1 cellular context compared by ENCODE assay signal in the genomic region with DNA sequence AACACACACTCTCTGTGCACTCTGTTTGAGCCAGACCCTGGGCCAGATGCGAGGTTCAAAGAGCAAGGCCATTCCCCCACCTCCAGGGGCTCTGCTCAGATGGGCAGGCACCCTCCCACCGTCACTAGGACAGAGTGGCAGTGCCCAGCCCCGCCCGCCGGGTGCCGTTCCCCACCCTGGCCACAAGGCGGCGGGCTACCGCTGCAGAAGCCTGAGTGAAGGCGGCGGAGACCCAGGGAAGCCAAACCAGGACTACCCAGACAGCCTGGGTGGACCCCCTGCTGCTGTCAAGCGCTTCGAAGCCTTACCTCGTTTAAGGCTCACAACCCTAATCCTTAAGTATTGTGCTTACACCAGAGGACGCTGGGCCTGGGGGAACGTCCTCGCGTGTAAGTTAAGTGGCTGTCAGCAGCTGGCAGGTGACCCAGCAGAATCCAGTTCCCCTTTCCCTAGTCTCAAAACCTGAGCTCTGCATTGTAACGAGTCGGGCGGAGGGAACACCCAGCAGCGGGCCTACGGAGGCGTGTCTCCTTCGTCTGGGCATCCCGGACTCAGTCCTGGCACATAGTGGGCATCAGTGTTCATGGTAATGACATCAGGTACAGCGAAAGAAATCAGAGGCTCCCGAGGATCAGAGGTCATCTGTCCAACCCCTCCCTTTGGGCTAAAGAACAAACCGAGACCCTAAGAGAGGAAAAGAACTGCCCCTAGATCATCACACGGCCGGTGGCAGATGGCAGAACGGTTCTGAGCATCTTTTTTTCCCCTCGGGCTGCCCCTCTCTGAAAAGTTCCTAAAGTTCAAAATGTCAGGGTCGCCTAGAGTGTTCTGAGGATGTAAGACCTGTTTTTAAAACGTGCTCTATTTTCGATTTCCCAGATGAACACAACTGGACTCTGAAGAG.
TF ChIP-seq lines count a peak whose summit lies in the region.

No MANE protein-coding gene starts in this region.

TF ChIP-seq in HepG2, 621 proteins besides CTCF, POLR2A, EP300 and RAD21 (continued from another document and continues in another):
- TF ChIP-seq, protein P1, sequence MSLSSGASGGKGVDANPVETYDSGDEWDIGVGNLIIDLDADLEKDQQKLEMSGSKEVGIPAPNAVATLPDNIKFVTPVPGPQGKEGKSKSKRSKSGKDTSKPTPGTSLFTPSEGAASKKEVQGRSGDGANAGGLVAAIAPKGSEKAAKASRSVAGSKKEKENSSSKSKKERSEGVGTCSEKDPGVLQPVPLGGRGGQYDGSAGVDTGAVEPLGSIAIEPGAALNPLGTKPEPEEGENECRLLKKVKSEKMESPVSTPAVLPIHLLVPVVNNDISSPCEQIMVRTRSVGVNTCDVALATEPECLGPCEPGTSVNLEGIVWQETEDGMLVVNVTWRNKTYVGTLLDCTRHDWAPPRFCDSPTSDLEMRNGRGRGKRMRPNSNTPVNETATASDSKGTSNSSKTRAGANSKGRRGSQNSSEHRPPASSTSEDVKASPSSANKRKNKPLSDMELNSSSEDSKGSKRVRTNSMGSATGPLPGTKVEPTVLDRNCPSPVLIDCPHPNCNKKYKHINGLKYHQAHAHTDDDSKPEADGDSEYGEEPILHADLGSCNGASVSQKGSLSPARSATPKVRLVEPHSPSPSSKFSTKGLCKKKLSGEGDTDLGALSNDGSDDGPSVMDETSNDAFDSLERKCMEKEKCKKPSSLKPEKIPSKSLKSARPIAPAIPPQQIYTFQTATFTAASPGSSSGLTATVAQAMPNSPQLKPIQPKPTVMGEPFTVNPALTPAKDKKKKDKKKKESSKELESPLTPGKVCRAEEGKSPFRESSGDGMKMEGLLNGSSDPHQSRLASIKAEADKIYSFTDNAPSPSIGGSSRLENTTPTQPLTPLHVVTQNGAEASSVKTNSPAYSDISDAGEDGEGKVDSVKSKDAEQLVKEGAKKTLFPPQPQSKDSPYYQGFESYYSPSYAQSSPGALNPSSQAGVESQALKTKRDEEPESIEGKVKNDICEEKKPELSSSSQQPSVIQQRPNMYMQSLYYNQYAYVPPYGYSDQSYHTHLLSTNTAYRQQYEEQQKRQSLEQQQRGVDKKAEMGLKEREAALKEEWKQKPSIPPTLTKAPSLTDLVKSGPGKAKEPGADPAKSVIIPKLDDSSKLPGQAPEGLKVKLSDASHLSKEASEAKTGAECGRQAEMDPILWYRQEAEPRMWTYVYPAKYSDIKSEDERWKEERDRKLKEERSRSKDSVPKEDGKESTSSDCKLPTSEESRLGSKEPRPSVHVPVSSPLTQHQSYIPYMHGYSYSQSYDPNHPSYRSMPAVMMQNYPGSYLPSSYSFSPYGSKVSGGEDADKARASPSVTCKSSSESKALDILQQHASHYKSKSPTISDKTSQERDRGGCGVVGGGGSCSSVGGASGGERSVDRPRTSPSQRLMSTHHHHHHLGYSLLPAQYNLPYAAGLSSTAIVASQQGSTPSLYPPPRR (CRISPR knock-in tag; IDR thresholded peaks at IDR 0.05; ENCODE audit: borderline replicate concordance) = no peak
- TF ChIP-seq, protein P2, sequence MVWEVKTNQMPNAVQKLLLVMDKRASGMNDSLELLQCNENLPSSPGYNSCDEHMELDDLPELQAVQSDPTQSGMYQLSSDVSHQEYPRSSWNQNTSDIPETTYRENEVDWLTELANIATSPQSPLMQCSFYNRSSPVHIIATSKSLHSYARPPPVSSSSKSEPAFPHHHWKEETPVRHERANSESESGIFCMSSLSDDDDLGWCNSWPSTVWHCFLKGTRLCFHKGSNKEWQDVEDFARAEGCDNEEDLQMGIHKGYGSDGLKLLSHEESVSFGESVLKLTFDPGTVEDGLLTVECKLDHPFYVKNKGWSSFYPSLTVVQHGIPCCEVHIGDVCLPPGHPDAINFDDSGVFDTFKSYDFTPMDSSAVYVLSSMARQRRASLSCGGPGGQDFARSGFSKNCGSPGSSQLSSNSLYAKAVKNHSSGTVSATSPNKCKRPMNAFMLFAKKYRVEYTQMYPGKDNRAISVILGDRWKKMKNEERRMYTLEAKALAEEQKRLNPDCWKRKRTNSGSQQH (CRISPR knock-in tag; IDR thresholded peaks at IDR 0.05; ENCODE audit: low read depth) = no peak
- no peak for TF ChIP-seq ZC3H4 (CRISPR knock-in tag; IDR thresholded peaks at IDR 0.05; ENCODE audit: borderline replicate concordance)
- no peak for TF ChIP-seq PAWR (CRISPR knock-in tag; IDR thresholded peaks at IDR 0.05; ENCODE audit: borderline replicate concordance)
- TF ChIP-seq SALL1 (CRISPR knock-in tag; IDR thresholded peaks at IDR 0.05) = peak; percentile 74
- no peak for TF ChIP-seq ZNF124 (CRISPR knock-in tag; IDR thresholded peaks at IDR 0.05)
- TF ChIP-seq ZNF850 (CRISPR knock-in tag; conservative IDR thresholded peaks at IDR 0.05) = no peak
- no peak for TF ChIP-seq MBNL3 (CRISPR knock-in tag; conservative IDR thresholded peaks at IDR 0.05)
- TF ChIP-seq NKX3-1 (CRISPR knock-in tag; IDR thresholded peaks at IDR 0.05) = no peak
- TF ChIP-seq JUN (CRISPR knock-in tag; IDR thresholded peaks at IDR 0.05) = no peak
- TF ChIP-seq ZNF143 (CRISPR knock-in tag; IDR thresholded peaks at IDR 0.05) = no peak
- TF ChIP-seq, protein P3, sequence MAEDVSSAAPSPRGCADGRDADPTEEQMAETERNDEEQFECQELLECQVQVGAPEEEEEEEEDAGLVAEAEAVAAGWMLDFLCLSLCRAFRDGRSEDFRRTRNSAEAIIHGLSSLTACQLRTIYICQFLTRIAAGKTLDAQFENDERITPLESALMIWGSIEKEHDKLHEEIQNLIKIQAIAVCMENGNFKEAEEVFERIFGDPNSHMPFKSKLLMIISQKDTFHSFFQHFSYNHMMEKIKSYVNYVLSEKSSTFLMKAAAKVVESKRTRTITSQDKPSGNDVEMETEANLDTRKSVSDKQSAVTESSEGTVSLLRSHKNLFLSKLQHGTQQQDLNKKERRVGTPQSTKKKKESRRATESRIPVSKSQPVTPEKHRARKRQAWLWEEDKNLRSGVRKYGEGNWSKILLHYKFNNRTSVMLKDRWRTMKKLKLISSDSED (CRISPR knock-in tag; IDR thresholded peaks at IDR 0.05) = no peak
- no peak for TF ChIP-seq HOXA7 (CRISPR knock-in tag; IDR thresholded peaks at IDR 0.05)
- TF ChIP-seq ZSCAN20 (CRISPR knock-in tag; IDR thresholded peaks at IDR 0.05; ENCODE audit: borderline replicate concordance) = no peak
- TF ChIP-seq, protein P4, sequence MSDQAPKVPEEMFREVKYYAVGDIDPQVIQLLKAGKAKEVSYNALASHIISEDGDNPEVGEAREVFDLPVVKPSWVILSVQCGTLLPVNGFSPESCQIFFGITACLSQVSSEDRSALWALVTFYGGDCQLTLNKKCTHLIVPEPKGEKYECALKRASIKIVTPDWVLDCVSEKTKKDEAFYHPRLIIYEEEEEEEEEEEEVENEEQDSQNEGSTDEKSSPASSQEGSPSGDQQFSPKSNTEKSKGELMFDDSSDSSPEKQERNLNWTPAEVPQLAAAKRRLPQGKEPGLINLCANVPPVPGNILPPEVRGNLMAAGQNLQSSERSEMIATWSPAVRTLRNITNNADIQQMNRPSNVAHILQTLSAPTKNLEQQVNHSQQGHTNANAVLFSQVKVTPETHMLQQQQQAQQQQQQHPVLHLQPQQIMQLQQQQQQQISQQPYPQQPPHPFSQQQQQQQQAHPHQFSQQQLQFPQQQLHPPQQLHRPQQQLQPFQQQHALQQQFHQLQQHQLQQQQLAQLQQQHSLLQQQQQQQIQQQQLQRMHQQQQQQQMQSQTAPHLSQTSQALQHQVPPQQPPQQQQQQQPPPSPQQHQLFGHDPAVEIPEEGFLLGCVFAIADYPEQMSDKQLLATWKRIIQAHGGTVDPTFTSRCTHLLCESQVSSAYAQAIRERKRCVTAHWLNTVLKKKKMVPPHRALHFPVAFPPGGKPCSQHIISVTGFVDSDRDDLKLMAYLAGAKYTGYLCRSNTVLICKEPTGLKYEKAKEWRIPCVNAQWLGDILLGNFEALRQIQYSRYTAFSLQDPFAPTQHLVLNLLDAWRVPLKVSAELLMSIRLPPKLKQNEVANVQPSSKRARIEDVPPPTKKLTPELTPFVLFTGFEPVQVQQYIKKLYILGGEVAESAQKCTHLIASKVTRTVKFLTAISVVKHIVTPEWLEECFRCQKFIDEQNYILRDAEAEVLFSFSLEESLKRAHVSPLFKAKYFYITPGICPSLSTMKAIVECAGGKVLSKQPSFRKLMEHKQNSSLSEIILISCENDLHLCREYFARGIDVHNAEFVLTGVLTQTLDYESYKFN (CRISPR knock-in tag; conservative IDR thresholded peaks at IDR 0.05) = peak; percentile 52; the same call in 1 of the 2 replicates
- TF ChIP-seq, protein P5, sequence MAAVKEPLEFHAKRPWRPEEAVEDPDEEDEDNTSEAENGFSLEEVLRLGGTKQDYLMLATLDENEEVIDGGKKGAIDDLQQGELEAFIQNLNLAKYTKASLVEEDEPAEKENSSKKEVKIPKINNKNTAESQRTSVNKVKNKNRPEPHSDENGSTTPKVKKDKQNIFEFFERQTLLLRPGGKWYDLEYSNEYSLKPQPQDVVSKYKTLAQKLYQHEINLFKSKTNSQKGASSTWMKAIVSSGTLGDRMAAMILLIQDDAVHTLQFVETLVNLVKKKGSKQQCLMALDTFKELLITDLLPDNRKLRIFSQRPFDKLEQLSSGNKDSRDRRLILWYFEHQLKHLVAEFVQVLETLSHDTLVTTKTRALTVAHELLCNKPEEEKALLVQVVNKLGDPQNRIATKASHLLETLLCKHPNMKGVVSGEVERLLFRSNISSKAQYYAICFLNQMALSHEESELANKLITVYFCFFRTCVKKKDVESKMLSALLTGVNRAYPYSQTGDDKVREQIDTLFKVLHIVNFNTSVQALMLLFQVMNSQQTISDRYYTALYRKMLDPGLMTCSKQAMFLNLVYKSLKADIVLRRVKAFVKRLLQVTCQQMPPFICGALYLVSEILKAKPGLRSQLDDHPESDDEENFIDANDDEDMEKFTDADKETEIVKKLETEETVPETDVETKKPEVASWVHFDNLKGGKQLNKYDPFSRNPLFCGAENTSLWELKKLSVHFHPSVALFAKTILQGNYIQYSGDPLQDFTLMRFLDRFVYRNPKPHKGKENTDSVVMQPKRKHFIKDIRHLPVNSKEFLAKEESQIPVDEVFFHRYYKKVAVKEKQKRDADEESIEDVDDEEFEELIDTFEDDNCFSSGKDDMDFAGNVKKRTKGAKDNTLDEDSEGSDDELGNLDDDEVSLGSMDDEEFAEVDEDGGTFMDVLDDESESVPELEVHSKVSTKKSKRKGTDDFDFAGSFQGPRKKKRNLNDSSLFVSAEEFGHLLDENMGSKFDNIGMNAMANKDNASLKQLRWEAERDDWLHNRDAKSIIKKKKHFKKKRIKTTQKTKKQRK (IDR thresholded peaks at IDR 0.05; ENCODE audit: low read length) = no peak
- peak; percentile 81 for TF ChIP-seq KDM5B (CRISPR knock-in tag; IDR thresholded peaks at IDR 0.05; ENCODE audit: borderline replicate concordance)
- peak; percentile 30; the same call in 1 of the 2 replicates for TF ChIP-seq ZSCAN31 (CRISPR knock-in tag; IDR thresholded peaks at IDR 0.05; ENCODE audit: low read depth)
- TF ChIP-seq SRSF1 (optimal IDR thresholded peaks at IDR 0.05; ENCODE audit: low read depth, low read length) = peak; percentile 66
- TF ChIP-seq RORA (CRISPR knock-in tag; IDR thresholded peaks at IDR 0.05) = no peak
- TF ChIP-seq ZNF337 (CRISPR knock-in tag; IDR thresholded peaks at IDR 0.05; ENCODE audit: borderline replicate concordance, low read depth) = no peak
- TF ChIP-seq, protein P6, sequence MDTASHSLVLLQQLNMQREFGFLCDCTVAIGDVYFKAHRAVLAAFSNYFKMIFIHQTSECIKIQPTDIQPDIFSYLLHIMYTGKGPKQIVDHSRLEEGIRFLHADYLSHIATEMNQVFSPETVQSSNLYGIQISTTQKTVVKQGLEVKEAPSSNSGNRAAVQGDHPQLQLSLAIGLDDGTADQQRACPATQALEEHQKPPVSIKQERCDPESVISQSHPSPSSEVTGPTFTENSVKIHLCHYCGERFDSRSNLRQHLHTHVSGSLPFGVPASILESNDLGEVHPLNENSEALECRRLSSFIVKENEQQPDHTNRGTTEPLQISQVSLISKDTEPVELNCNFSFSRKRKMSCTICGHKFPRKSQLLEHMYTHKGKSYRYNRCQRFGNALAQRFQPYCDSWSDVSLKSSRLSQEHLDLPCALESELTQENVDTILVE (CRISPR knock-in tag; IDR thresholded peaks at IDR 0.05) = peak; percentile 39; the same call in 1 of the 2 replicates
- TF ChIP-seq POLR2G (IDR thresholded peaks at IDR 0.05; ENCODE audit: low read depth, low read length) = no peak
- TF ChIP-seq ZNF660 (CRISPR knock-in tag; IDR thresholded peaks at IDR 0.05; ENCODE audit: borderline replicate concordance, low read depth) = no peak
- no peak for TF ChIP-seq ZSCAN30 (CRISPR knock-in tag; IDR thresholded peaks at IDR 0.05)
- TF ChIP-seq HMG20A (CRISPR knock-in tag; IDR thresholded peaks at IDR 0.05; ENCODE audit: borderline replicate concordance) = no peak
- TF ChIP-seq CENPX (CRISPR knock-in tag; IDR thresholded peaks at IDR 0.05) = no peak
- no peak for TF ChIP-seq NCOR1 (IDR thresholded peaks at IDR 0.05; ENCODE audit: borderline replicate concordance, low read length)
- no peak for TF ChIP-seq ZNF761 (CRISPR knock-in tag; conservative IDR thresholded peaks at IDR 0.05)
- TF ChIP-seq ZNF264 (CRISPR knock-in tag; IDR thresholded peaks at IDR 0.05) = no peak
- no peak for TF ChIP-seq HNRNPUL1 (IDR thresholded peaks at IDR 0.05; ENCODE audit: low read depth, low read length)
- TF ChIP-seq ZNF282 (IDR thresholded peaks at IDR 0.05; ENCODE audit: partially characterized antibody) = no peak
- no peak for TF ChIP-seq ZFX (CRISPR knock-in tag; IDR thresholded peaks at IDR 0.05; ENCODE audit: low read depth)
- TF ChIP-seq HDAC2 (CRISPR knock-in tag; IDR thresholded peaks at IDR 0.05) = no peak
- TF ChIP-seq, protein P7, sequence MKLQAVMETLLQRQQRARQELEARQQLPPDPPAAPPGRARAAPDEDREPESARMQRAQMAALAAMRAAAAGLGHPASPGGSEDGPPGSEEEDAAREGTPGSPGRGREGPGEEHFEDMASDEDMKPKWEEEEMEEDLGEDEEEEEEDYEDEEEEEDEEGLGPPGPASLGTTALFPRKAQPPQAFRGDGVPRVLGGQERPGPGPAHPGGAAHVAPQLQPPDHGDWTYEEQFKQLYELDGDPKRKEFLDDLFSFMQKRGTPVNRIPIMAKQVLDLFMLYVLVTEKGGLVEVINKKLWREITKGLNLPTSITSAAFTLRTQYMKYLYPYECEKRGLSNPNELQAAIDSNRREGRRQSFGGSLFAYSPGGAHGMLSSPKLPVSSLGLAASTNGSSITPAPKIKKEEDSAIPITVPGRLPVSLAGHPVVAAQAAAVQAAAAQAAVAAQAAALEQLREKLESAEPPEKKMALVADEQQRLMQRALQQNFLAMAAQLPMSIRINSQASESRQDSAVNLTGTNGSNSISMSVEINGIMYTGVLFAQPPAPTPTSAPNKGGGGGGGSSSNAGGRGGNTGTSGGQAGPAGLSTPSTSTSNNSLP (IDR thresholded peaks at IDR 0.05; ENCODE audit: low read depth, low read length) = no peak
- 0 out of 2 replicates have a peak, but pooled peaks have one; percentile 49 for TF ChIP-seq ZNF205 (CRISPR knock-in tag; IDR thresholded peaks at IDR 0.05)
- TF ChIP-seq, protein P8, sequence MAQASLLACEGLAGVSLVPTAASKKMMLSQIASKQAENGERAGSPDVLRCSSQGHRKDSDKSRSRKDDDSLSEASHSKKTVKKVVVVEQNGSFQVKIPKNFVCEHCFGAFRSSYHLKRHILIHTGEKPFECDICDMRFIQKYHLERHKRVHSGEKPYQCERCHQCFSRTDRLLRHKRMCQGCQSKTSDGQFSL (CRISPR knock-in tag; IDR thresholded peaks at IDR 0.05) = no peak
- no peak for TF ChIP-seq PITX1 (CRISPR knock-in tag; IDR thresholded peaks at IDR 0.05)
- TF ChIP-seq ZNF607 (CRISPR knock-in tag; IDR thresholded peaks at IDR 0.05; ENCODE audit: borderline replicate concordance) = 0 out of 2 replicates have a peak, but pooled peaks have one; percentile 13
- TF ChIP-seq NCOA2 (CRISPR knock-in tag; IDR thresholded peaks at IDR 0.05) = peak; percentile 57; the same call in 1 of the 2 replicates
- TF ChIP-seq ETV6 (CRISPR knock-in tag; conservative IDR thresholded peaks at IDR 0.05) = no peak
- no peak for TF ChIP-seq POLR2AphosphoS2 (IDR thresholded peaks at IDR 0.05; ENCODE audit: low read depth, low read length)
- no peak for TF ChIP-seq REL (CRISPR knock-in tag; conservative IDR thresholded peaks at IDR 0.05)
- TF ChIP-seq STAG1 (CRISPR knock-in tag; IDR thresholded peaks at IDR 0.05) = peak; percentile 89
- TF ChIP-seq ZFYVE20 (CRISPR knock-in tag; IDR thresholded peaks at IDR 0.05; ENCODE audit: borderline replicate concordance, low read depth) = no peak
